In the genomic region with DNA sequence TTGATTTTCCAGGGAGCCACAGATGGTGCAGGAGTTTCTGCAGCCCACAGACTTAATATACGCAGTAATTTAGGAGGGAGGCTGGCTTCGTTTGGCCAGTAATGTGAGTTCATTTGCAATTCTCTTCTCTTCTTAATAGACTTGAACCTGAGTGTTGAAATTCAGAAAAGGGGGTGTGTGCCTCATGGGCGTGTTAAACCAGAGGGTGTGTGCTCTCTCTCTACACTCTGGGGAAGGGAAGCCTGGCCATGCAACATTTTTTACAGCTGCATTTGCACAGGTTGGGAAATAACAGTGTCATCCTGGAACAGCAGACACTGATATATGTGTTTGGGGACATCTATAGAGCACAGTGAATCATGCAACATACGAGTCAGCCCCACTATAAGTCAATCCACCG, we compare ENCODE assay signal across 25 cellular contexts.
"Had no signal": no experiment of that assay in that cellular context is flagged by ENCODE, and none has a peak within 500 bp of the region (broad histone marks: within the 10 kb centered on the region; RNA-seq: fewer than 3 reads in every experiment).

No MANE protein-coding gene starts in this region.

- H3K36me3 ChIP-seq: brain microvascular endothelial cell, cardiac muscle cell had no signal

- H3K4me1 Mint-ChIP-seq: activated CD4-positive, alpha-beta memory T cell treated with anti-CD3 and anti-CD28 coated beads, Interleukin-2, amount 10 ng/mL, durations not matched to agents 7 days and 5 days; activated CD4-positive, alpha-beta T cell treated with anti-CD3 and anti-CD28 coated beads for 36 hours; activated T-helper 17 cell treated with anti-CD3 and anti-CD28 coated beads, Interleukin-2, amount 50 U/mL, for 72 hours; T-cell had no signal

- DNase-seq: activated CD4-positive, alpha-beta memory T cell treated with anti-CD3 and anti-CD28 coated beads, Interleukin-2, amount 10 ng/mL, durations not matched to agents 7 days and 5 days; activated CD4-positive, alpha-beta T cell treated with anti-CD3 and anti-CD28 coated beads for 36 hours; activated CD4-positive, alpha-beta T cell treated with anti-CD3 and anti-CD28 coated beads, Interleukin-2, amount 50 U/mL, for 1 hour; activated gamma-delta T cell; activated naive CD4-positive, alpha-beta T cell treated with anti-CD3 and anti-CD28 coated beads for 36 hours; activated T-cell treated with anti-CD3 and anti-CD28 coated beads for 4 hours; activated T-cell treated with anti-CD3 and anti-CD28 coated beads, Interleukin-2, amount 50 U/mL, for 48 hours; brain microvascular endothelial cell; Karpas-422; MM.1S; NCI-H1105 treated with DMSO at 0.1 percent for 48 hours; NCI-H1436 treated with DMSO at 0.1 percent for 48 hours; NCI-H187; NCI-H2081; NCI-H510A treated with DMSO at 0.1 percent for 48 hours; OCI-M1; T-cell; T-helper 2 cell; T1000 had no signal

- H3K27me3 ChIP-seq: brain microvascular endothelial cell, cardiac muscle cell had no signal

- H3K4me3 Mint-ChIP-seq: activated CD4-positive, alpha-beta memory T cell treated with anti-CD3 and anti-CD28 coated beads, Interleukin-2, amount 10 ng/mL, durations not matched to agents 7 days and 5 days; activated CD4-positive, alpha-beta T cell treated with anti-CD3 and anti-CD28 coated beads for 36 hours; activated naive CD4-positive, alpha-beta T cell treated with anti-CD3 and anti-CD28 coated beads for 36 hours; activated naive CD8-positive, alpha-beta T cell; activated T-helper 17 cell treated with anti-CD3 and anti-CD28 coated beads, Interleukin-2, amount 50 U/mL, for 72 hours; T-cell had no signal

- H3K4me3 ChIP-seq: cardiac muscle cell, SK-N-MC had no signal

- H3K27ac ChIP-seq: brain microvascular endothelial cell, cardiac muscle cell, SK-N-MC, VCaP had no signal

- ATAC-seq: activated CD4-positive, alpha-beta T cell treated with anti-CD3 and anti-CD28 coated beads for 36 hours; activated T-helper 17 cell treated with anti-CD3 and anti-CD28 coated beads, Interleukin-2, amount 50 U/mL, for 72 hours; T-cell had no signal

- FAIRE-seq: RCC 7860 had no signal

- H3K36me3 Mint-ChIP-seq: activated naive CD8-positive, alpha-beta T cell; T-cell had no signal

- H3K27ac Mint-ChIP-seq: activated CD4-positive, alpha-beta memory T cell treated with anti-CD3 and anti-CD28 coated beads, Interleukin-2, amount 10 ng/mL, durations not matched to agents 7 days and 5 days; activated CD4-positive, alpha-beta T cell treated with anti-CD3 and anti-CD28 coated beads for 36 hours; activated naive CD4-positive, alpha-beta T cell treated with anti-CD3 and anti-CD28 coated beads for 36 hours; activated naive CD8-positive, alpha-beta T cell; activated T-helper 17 cell treated with anti-CD3 and anti-CD28 coated beads, Interleukin-2, amount 50 U/mL, for 72 hours; T-cell had no signal

- H3K9me3 Mint-ChIP-seq: activated CD4-positive, alpha-beta memory T cell treated with anti-CD3 and anti-CD28 coated beads, Interleukin-2, amount 10 ng/mL, durations not matched to agents 7 days and 5 days; activated naive CD4-positive, alpha-beta T cell treated with anti-CD3 and anti-CD28 coated beads for 36 hours; activated T-helper 17 cell treated with anti-CD3 and anti-CD28 coated beads, Interleukin-2, amount 50 U/mL, for 72 hours; T-cell had no signal
